Comparison of ENCODE assay signal across 34 cellular contexts in genomic region chr2:176822060-176822459, GRCh38.
"Had no signal": no experiment of that assay in that cellular context is flagged by ENCODE, and none has a peak within 500 bp of the region (broad histone marks: within the 10 kb centered on the region; RNA-seq: fewer than 3 reads in every experiment).

No MANE protein-coding gene starts in this region.

- DNase-seq: Karpas-422, Kasumi-1, KBM-7, KG1, MG63, MM.1S, MV-4-11, NCI-H1048, NCI-H1092, NCI-H1092 treated with DMSO at 0.1 percent for 48 hours, NCI-H1105, NCI-H1105 treated with DMSO at 0.1 percent for 48 hours, NCI-H1417, NCI-H1417 treated with DMSO at 0.1 percent for 48 hours, NCI-H1436, NCI-H1436 treated with DMSO at 0.1 percent for 48 hours, NCI-H1694, NCI-H1694 treated with DMSO at 0.1 percent for 48 hours, NCI-H187, NCI-H187 treated with DMSO at 0.1 percent for 48 hours, NCI-H1930, NCI-H2029, NCI-H2029 treated with DMSO at 0.1 percent for 48 hours, NCI-H2081, NCI-H2081 treated with DMSO at 0.1 percent for 48 hours, NCI-H2107, NCI-H2171, NCI-H2171 treated with DMSO at 0.1 percent for 48 hours, NCI-H2227 treated with DMSO at 0.1 percent for 48 hours, NCI-H226, NCI-H345, NCI-H446, NCI-H446 treated with DMSO at 0.1 percent for 48 hours had no signal

- H3K27me3 ChIP-seq: MG63 had no signal

- H3K27ac ChIP-seq: KMS-11 had no signal

- H3K9ac ChIP-seq: KMS-11 had no signal

- H3K36me3 ChIP-seq: MG63 had no signal

- H3K4me3 ChIP-seq: MG63 had no signal

- H3K9me3 ChIP-seq: MG63 had no signal

- H3K4me2 ChIP-seq: KMS-11 had no signal
